16 cellular contexts compared by ENCODE assay signal in genomic region chr15:35062164-35063099, GRCh38. TPM values are rescaled to one million over a fixed set of nuclear protein-coding genes. Genes with fewer than 3 reads are reported as not detected.
DNase-seq lines count a peak whose midpoint lies in the region; ATAC-seq, FAIRE-seq and TF ChIP-seq lines count a peak whose summit lies in the region.
"Had no signal": no experiment of that assay in that cellular context is flagged by ENCODE, and none has a peak within 500 bp of the region (broad histone marks: within the 10 kb centered on the region; RNA-seq: fewer than 3 reads in every experiment).

No MANE protein-coding gene starts in this region.

- H3K27ac ChIP-seq in GM23338 (ENCODE audit: low read depth) (peak overlapping the region; percentile 95), right lobe of liver (no peak overlapping the region)
- H3K27ac ChIP-seq: cardiac muscle cell, hepatocyte, vagina had no signal

- intact Hi-C loops in right lobe of liver (cut with DNase I), result no loop called here

- FAIRE-seq in H54 (lab: Jason Lieb, UNC), result no peak

- peaks cover 63% of the 10 kb centered on the region for H3K4me1 ChIP-seq in GM23338 (ENCODE audit: insufficient read depth)
- H3K4me1 ChIP-seq in iPS-15b (ENCODE audit: control insufficient read depth, insufficient read depth, low read length), result peaks cover 34% of the 10 kb centered on the region
- no peaks in the 10 kb centered on the region for H3K4me1 ChIP-seq in right lobe of liver

- no peaks in the 10 kb centered on the region for H3K9me2 ChIP-seq in GM23338 (ENCODE audit: insufficient read depth)

- peak overlapping the region; percentile 72 for H3K4me2 ChIP-seq in GM23338
- H3K4me2 ChIP-seq: hepatocyte had no signal

- peaks cover 4% of the 10 kb centered on the region; the same call in 1 of the 3 replicates for H3K9me3 Mint-ChIP-seq in GM23338

- peak; percentile 46 for DNase-seq in GM23338 (ENCODE audit: low spot score)
- no peak for DNase-seq in right lobe of liver
- no peak for DNase-seq in SIG-M5 treated with dmso at 0.1 percent for 504 hours (lab: John Stamatoyannopoulos, UW; ENCODE audit: unreplicated experiment)
- DNase-seq in H54 (ENCODE audit: insufficient read length, low spot score), result no peak
- DNase-seq in activated effector memory CD4-positive, alpha-beta T cell treated with Interleukin-2 at 50 U/mL for 16 hours, result no peak
- DNase-seq: activated gamma-delta T cell, NCI-H2171 had no signal

- H3K9ac ChIP-seq in iPS-15b (ENCODE audit: low read depth, low read length), result peak overlapping the region; percentile 27

- H3K79me2 ChIP-seq in GM23338 (replicated peaks; ENCODE audit: insufficient read depth), result no peaks in the 10 kb centered on the region
- H3K79me2 ChIP-seq: hepatocyte had no signal

- peak overlapping the region; percentile 54 for H3K4me3 Mint-ChIP-seq in GM23338

- H3K9me3 ChIP-seq in iPS-15b (ENCODE audit: control insufficient read depth, insufficient read depth, low read length) (no peaks in the 10 kb centered on the region), right lobe of liver (no peaks in the 10 kb centered on the region)
- H3K9me3 ChIP-seq: vagina had no signal

- H3K36me3 Mint-ChIP-seq in GM23338 (ENCODE audit: low read depth), result peaks cover 7% of the 10 kb centered on the region

- H3K36me3 ChIP-seq in GM23338 (ENCODE audit: insufficient read depth) (no peaks in the 10 kb centered on the region), iPS-15b (ENCODE audit: control insufficient read depth, insufficient read depth, low read length) (no peaks in the 10 kb centered on the region), right lobe of liver (no peaks in the 10 kb centered on the region)
- H3K36me3 ChIP-seq: cardiac muscle cell, vagina had no signal

- WGBS in right lobe of liver (ENCODE audit: insufficient coverage, low coverage, low lambda C conversion rate, missing lambda C conversion rate), result 100% methylated on average over 1 of the region's 1 CpG

- H3F3A ChIP-seq in GM23338 (replicated peaks; ENCODE audit: low read depth), result peaks cover 8% of the 10 kb centered on the region; the same call in 1 of the 2 replicates

- TF ChIP-seq POLR2A in right lobe of liver (IDR thresholded peaks at IDR 0.05), result no peak
- no peak for TF ChIP-seq POLR2A in H54 (IDR thresholded peaks at IDR 0.05; ENCODE audit: low read depth, low read length)

- peak overlapping the region; percentile 93 for H3K27ac Mint-ChIP-seq in GM23338

- H4K20me1 ChIP-seq in GM23338 (replicated peaks; ENCODE audit: insufficient read depth), result no peaks in the 10 kb centered on the region

- H3K4me1 Mint-ChIP-seq in GM23338, result peaks cover 59% of the 10 kb centered on the region

- H3K27me3 ChIP-seq in GM23338 (ENCODE audit: insufficient read depth) (no peaks in the 10 kb centered on the region), iPS-15b (ENCODE audit: control insufficient read depth, insufficient read depth, low read length) (no peaks in the 10 kb centered on the region), right lobe of liver (no peaks in the 10 kb centered on the region)
- H3K27me3 ChIP-seq: cardiac muscle cell, hepatocyte, vagina had no signal

- ATAC-seq in GM18858 (IDR thresholded peaks at IDR 0.05; ENCODE audit: unreplicated experiment) (peak; percentile 57), GM23338 (peak; percentile 55), HG03571 (IDR thresholded peaks at IDR 0.05; ENCODE audit: unreplicated experiment) (peak; percentile 57), right lobe of liver (no peak)
- ATAC-seq: Panc1 had no signal

- H3K27me3 Mint-ChIP-seq in GM23338 (ENCODE audit: insufficient read depth, low read depth, poor library complexity), result peaks cover 8% of the 10 kb centered on the region

- TF ChIP-seq CTCF in GM23338 (conservative IDR thresholded peaks at IDR 0.05; ENCODE audit: low read depth in 2 of 2) (no peak), right lobe of liver (IDR thresholded peaks at IDR 0.05) (no peak)

- no peak overlapping the region for H2AFZ ChIP-seq in GM23338

- peak overlapping the region; percentile 42 for H3K4me3 ChIP-seq in GM23338
- peak overlapping the region; percentile 26 for H3K4me3 ChIP-seq in iPS-15b (ENCODE audit: low read depth, low read length)
- no peak overlapping the region for H3K4me3 ChIP-seq in right lobe of liver
- H3K4me3 ChIP-seq: cardiac muscle cell, hepatocyte, lung, vagina had no signal

TF ChIP-seq in GM23338, 12 proteins besides CTCF, POLR2A, EP300 and RAD21:
- TF ChIP-seq ZNF331 (CRISPR knock-in tag; IDR thresholded peaks at IDR 0.05; ENCODE audit: low read depth) (no peak), NANOG (IDR thresholded peaks at IDR 0.05; ENCODE audit: borderline replicate concordance) (peak; percentile 71; the same call in 1 of the 2 replicates)

RNA-seq across cellular contexts. Expression of gene NANOGP8, which starts 22.7 kb away (rescaled TPM):
- total RNA-seq in GM23338 (2014; rRNA removed; shearing (Covaris generic)), result 49.6 and 53.4 TPM in 2 replicates
- polyA plus RNA-seq in GM23338 (2016; fragmentation: Nextera tagmentation; extraction: Ambion mirVana), result 8.5 and 9.2 TPM in 2 replicates
- total RNA-seq in right lobe of liver, result under 1 TPM in 2 of 6 experiments, not detected in 4; 0.31 to 0.62 TPM
- total RNA-seq: cardiac muscle cell; hepatocyte; T-helper 1 cell treated with Interleukin-12 subunit alpha and Interleukin-12 subunit beta and Interleukin-4 antibody, amounts not matched to agents 30 ng/mL and 1 ng/mL, for 36 hours; vagina had no signal
- polyA plus RNA-seq: cardiac muscle cell, lung had no signal

Comparison
In these comparisons a context has a peak if more than half of its experiments do, and no peak if none do; other contexts are left out.
1. ATAC-seq: peak in GM18858 (single experiment), GM23338 (single experiment) and HG03571 (single experiment); none in right lobe of liver (0 of 4).
2. H3K4me3 ChIP-seq: peak in GM23338 (single experiment) and iPS-15b (single experiment); none in right lobe of liver (0 of 3).
3. RNA of gene NANOGP8, which starts 22.7 kb away (total RNA-seq): 49.6 to 53.4 TPM in GM23338; 0.31 to 0.62 TPM in right lobe of liver; every median in the first group is over 10 times any median in the second.